ENCODE assay signal across 7 cellular contexts in the genomic region with DNA sequence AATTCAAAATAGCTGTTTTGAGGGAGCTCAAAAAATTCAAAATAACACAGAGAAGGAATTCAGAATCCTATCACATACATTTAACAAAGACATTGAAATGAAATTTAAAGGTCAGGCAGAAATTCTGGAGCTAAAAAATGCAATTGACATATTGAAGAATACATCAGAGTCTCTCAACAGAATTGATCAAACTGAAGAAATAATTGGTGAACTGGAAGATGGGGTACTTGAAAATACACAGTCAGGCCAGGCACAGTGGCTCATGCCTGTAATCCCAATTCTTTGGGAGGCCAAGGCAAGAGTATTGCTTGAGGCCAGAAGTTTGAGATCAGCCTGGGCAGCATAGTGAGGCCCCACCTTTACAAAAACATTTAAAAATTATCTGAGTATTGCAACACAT.
"Had no signal": no experiment of that assay in that cellular context is flagged by ENCODE, and none has a peak within 500 bp of the region (broad histone marks: within the 10 kb centered on the region; RNA-seq: fewer than 3 reads in every experiment).

No MANE protein-coding gene starts in this region.

- DNase-seq: H9, HCEC 1CT, KG1 had no signal

- H3K27ac ChIP-seq: HL-60 had no signal

- ATAC-seq: GM23338 had no signal

- H2AFZ ChIP-seq: GM23338 had no signal

- H3K4me3 ChIP-seq: GM23338 had no signal

- FAIRE-seq: H1, H54 had no signal

- H3K4me2 ChIP-seq: GM23338 had no signal
